In genomic region chr22:42760806-42761565, GRCh38 we compare ENCODE assay signal across 1 cellular context.
TF ChIP-seq lines count a peak whose summit lies in the region.

No MANE protein-coding gene starts in this region.

TF ChIP-seq in H1, 55 proteins besides CTCF, POLR2A, EP300 and RAD21:
- TF ChIP-seq GABPA (IDR thresholded peaks at IDR 0.05; ENCODE audit: borderline replicate concordance, insufficient read depth, low read length) (no peak), RBBP5 (IDR thresholded peaks at IDR 0.05; ENCODE audit: borderline replicate concordance, low read depth, low read length) (no peak), ASH2L (IDR thresholded peaks at IDR 0.05; ENCODE audit: low read length) (no peak), JUN (IDR thresholded peaks at IDR 0.05; ENCODE audit: low read depth, low read length) (no peak), RNF2 (IDR thresholded peaks at IDR 0.05; ENCODE audit: borderline replicate concordance, low read depth, low read length, missing control alignments, poor library complexity, severe bottlenecking) (no peak), E2F6 (IDR thresholded peaks at IDR 0.05) (no peak)
